In the genomic region with DNA sequence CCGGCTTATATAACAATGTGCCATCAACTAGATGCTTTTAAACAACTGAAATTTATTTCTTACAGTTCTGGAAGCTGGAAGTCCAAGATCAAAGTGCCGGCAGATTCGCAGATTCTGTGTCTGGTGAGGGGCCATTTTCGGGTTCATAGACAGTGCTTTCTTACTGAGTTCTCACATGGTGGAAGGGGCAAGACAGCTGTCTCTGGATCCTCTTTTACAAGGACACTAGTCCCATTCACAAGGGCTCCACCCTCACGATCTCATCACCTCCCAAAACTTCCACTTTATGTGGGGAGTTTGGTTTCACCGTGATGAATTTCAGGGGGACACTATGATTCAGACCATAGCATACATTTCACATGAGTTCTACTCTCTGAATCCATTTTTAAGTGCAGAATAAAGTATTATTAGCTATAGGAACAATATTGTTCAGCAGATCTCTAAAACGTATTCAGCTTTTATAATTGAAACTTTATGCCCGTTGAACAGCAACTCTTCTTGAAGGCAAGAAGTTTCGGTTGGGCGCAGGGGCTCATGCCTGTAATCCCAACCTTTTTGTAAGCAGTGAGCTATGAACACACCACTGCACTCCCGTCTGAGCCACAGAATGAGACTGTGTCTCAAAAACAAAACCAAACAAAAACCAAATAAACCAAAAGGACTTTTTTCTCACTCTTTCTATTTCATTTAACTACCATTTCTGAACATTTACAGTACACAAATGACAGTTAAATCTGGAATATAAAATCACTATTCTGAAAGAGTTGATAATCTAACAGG, we compare ENCODE assay signal across 25 cellular contexts.
"Had no signal": no experiment of that assay in that cellular context is flagged by ENCODE, and none has a peak within 500 bp of the region (broad histone marks: within the 10 kb centered on the region; RNA-seq: fewer than 3 reads in every experiment).

No MANE protein-coding gene starts in this region.

- H3K27me3 ChIP-seq: colonic mucosa, esophagus muscularis mucosa, foreskin keratinocyte, gastroesophageal sphincter, left lung, neural progenitor cell, right atrium auricular region, testis, tibial artery had no signal

- H3K9ac ChIP-seq: neural progenitor cell had no signal

- H2AFZ ChIP-seq: neural progenitor cell had no signal

- H3K4me1 ChIP-seq: colonic mucosa, esophagus muscularis mucosa, foreskin keratinocyte, gastroesophageal sphincter, heart right ventricle, left lung, neural progenitor cell, prostate gland, right atrium auricular region, testis, tibial artery had no signal

- H3K4me2 ChIP-seq: neural progenitor cell had no signal

- FAIRE-seq: endothelial cell of umbilical vein, islet of Langerhans had no signal

- H3K4me3 ChIP-seq: colonic mucosa, esophagus muscularis mucosa, gastroesophageal sphincter, heart right ventricle, left lung, mucosa of descending colon, neural progenitor cell, prostate gland, right atrium auricular region, testis, tibial artery had no signal

- H3K36me3 ChIP-seq: colonic mucosa, esophagus muscularis mucosa, gastroesophageal sphincter, heart right ventricle, left lung, neural progenitor cell, prostate gland, right atrium auricular region, tibial artery had no signal

- H3K27ac ChIP-seq: colonic mucosa, esophagus muscularis mucosa, foreskin keratinocyte, gastroesophageal sphincter, heart right ventricle, left lung, neural progenitor cell, prostate gland, right atrium auricular region, testis, tibial artery had no signal

- DNase-seq: colonic mucosa; effector memory CD4-positive, alpha-beta T cell; foreskin keratinocyte; glutamatergic neuron; heart right ventricle; hippocampal formation; left cardiac atrium; left lung; mesenchymal stem cell; mucosa of descending colon; naive B cell; nucleus accumbens; stimulated activated CD4-positive, alpha-beta T cell treated with anti-CD3 and anti-CD28 coated beads, Interleukin-2, amount 100 ng/mL, for 24 hours; stimulated activated CD4-positive, alpha-beta T cell treated with anti-CD3 and anti-CD28 coated beads, Interleukin-4, amount 100 ng/mL, for 24 hours; stimulated activated naive CD8-positive, alpha-beta T cell treated with anti-CD3 and anti-CD28 coated beads, Interleukin-15, Interleukin-2, amounts not matched to agents 100 U/mL and 50 U/mL, for 24 hours; substantia nigra; testis; tibial artery had no signal

- H3K9me3 ChIP-seq: colonic mucosa, esophagus muscularis mucosa, gastroesophageal sphincter, heart right ventricle, left lung, mucosa of descending colon, prostate gland, right atrium auricular region, testis, tibial artery had no signal
